In genomic region chr1:109193653-109194590, GRCh38 we compare ENCODE assay signal across 9 cellular contexts. TPM values are rescaled to one million over a fixed set of nuclear protein-coding genes. Genes with fewer than 3 reads are reported as not detected.
DNase-seq lines count a peak whose midpoint lies in the region; ATAC-seq and TF ChIP-seq lines count a peak whose summit lies in the region.
"Had no signal": no experiment of that assay in that cellular context is flagged by ENCODE, and none has a peak within 500 bp of the region (broad histone marks: within the 10 kb centered on the region; RNA-seq: fewer than 3 reads in every experiment).

No MANE protein-coding gene starts in this region.

- H3K27me3 Mint-ChIP-seq in MCF 10A (ENCODE audit: insufficient read depth, unreplicated experiment), result no peaks in the 10 kb centered on the region

- no peaks in the 10 kb centered on the region for H3K9me3 ChIP-seq in mucosa of descending colon
- no peaks in the 10 kb centered on the region for H3K9me3 ChIP-seq in upper lobe of right lung
- H3K9me3 ChIP-seq: thoracic aorta had no signal

- in situ Hi-C loops in KBM-7 (cut with MboI; ENCODE audit: low pct_unique_long_range_greater_than_20kb, low sequenced_read_pairs), result no loop called here

- TF ChIP-seq POLR2A in lower leg skin (IDR thresholded peaks at IDR 0.05), result no peak

- H3K36me3 Mint-ChIP-seq in MCF 10A (ENCODE audit: insufficient read depth, unreplicated experiment), result no peaks in the 10 kb centered on the region

- intact Hi-C loops in MCF 10A (cut with micrococcal nuclease) (loop anchor here (2.0 to 10.0 kb wide), 2 partner anchors 81 to 341 kb away; partner anchors contain the start of gene GPR61), mucosa of descending colon (cut with DNase I, micrococcal nuclease) (no loop called here), upper lobe of right lung (cut with DNase I) (no loop called here), lower leg skin (cut with DNase I; ENCODE audit: low total_unique reads) (no loop called here)

- 58 to 66% methylated on average over 14 of the region's 14 CpGs for WGBS in lower leg skin, 2 donors

- H3K4me3 ChIP-seq in mucosa of descending colon, result no peak overlapping the region
- no peak overlapping the region for H3K4me3 ChIP-seq in upper lobe of right lung
- H3K4me3 ChIP-seq in lower leg skin (ENCODE audit: low read depth, poor library complexity, severe bottlenecking), result no peak overlapping the region
- H3K4me3 ChIP-seq: thoracic aorta had no signal

- H3K27ac ChIP-seq in upper lobe of right lung, result no peak overlapping the region
- H3K27ac ChIP-seq: thoracic aorta had no signal

- no peaks in the 10 kb centered on the region for H3K36me3 ChIP-seq in mucosa of descending colon (ENCODE audit: low read depth)
- no peaks in the 10 kb centered on the region for H3K36me3 ChIP-seq in upper lobe of right lung
- H3K36me3 ChIP-seq: thoracic aorta had no signal

- no peak overlapping the region for H3K4me3 Mint-ChIP-seq in MCF 10A (ENCODE audit: unreplicated experiment)

- peaks cover 24% of the 10 kb centered on the region for H3K4me1 Mint-ChIP-seq in MCF 10A (ENCODE audit: insufficient read depth, unreplicated experiment)

- no peak overlapping the region for H3K27ac Mint-ChIP-seq in MCF 10A (ENCODE audit: low read depth, unreplicated experiment)

- DNase-seq in NCI-H524 (lab: John Stamatoyannopoulos, UW) (peak; percentile 31 to 58), NCI-H524 treated with DMSO at 0.1 percent for 48 hours (lab: John Stamatoyannopoulos, UW) (no peak), KBM-7 (peak; percentile 80), T-helper 9 cell (peak; percentile 31), MCF 10A (ENCODE audit: unreplicated experiment) (peak; percentile 58), mucosa of descending colon (peak in 2 of 3 donors; percentile 74 to 78), upper lobe of right lung (peak; percentile 69), lower leg skin (ENCODE audit: low spot score in 2 of 2) (no peak)

- no peaks in the 10 kb centered on the region for H3K9me3 Mint-ChIP-seq in MCF 10A (ENCODE audit: unreplicated experiment)

- no peaks in the 10 kb centered on the region for H3K27me3 ChIP-seq in upper lobe of right lung

- TF ChIP-seq CTCF in MCF 10A (IDR thresholded peaks at IDR 0.05; ENCODE audit: unreplicated experiment), result peak; percentile 59
- TF ChIP-seq CTCF in mucosa of descending colon (IDR thresholded peaks at IDR 0.05), result peak; percentile 56
- TF ChIP-seq CTCF in upper lobe of right lung (IDR thresholded peaks at IDR 0.05), result peak; percentile 68
- no peak for TF ChIP-seq CTCF in lower leg skin (IDR thresholded peaks at IDR 0.05)

- H3K4me1 ChIP-seq in mucosa of descending colon (ENCODE audit: low read depth) (no peaks in the 10 kb centered on the region), upper lobe of right lung (peaks cover 24% of the 10 kb centered on the region)

- BruUV-seq in MCF 10A (replicated peaks; lab: Mats Ljungman, UMichigan), result no TSS peak

- ATAC-seq in mucosa of descending colon, result peak; percentile 90
- peak; percentile 92 for ATAC-seq in upper lobe of right lung

- POLR2A ChIA-PET in MCF 10A (lab: Yijun Ruan, JAX), result interaction anchor here (0.7 to 1.7 kb wide), 3 partner anchors 20 to 103 kb away, joined by 3 to 10 read pairs (median 6); partner anchors contain the start of genes SARS1 and TMEM167B

- CTCF ChIA-PET in MCF 10A (lab: Yijun Ruan, JAX), result interaction anchor here (0.6 to 2.1 kb wide), 16 partner anchors 12 to 1398 kb away, joined by 3 to 6 read pairs (median 3); partner anchors contain the start of gene SORT1

RNA-seq across cellular contexts. Expression of gene SARS1, which starts 19.8 kb away (rescaled TPM):
- total RNA-seq in MCF 10A (2022) (381 and 492 TPM in 2 replicates), mucosa of descending colon (100 to 1,000 TPM; 124 to 143 (median 125) TPM), upper lobe of right lung (194 TPM), lower leg skin (100 to 1,000 TPM; 154 to 172 (median 165) TPM)

RNA-seq across cellular contexts. Expression of gene CELSR2, which starts 55.4 kb away (rescaled TPM):
- total RNA-seq in MCF 10A (2022), result 6.9 and 7.2 TPM in 2 replicates
- total RNA-seq in mucosa of descending colon, result 10 to 100 TPM in 1 of 3 donors, 1 to 10 TPM in 2; 2.8 to 14.7 (median 3.2) TPM
- 7.4 TPM for total RNA-seq in upper lobe of right lung
- total RNA-seq in lower leg skin, result 100 to 1,000 TPM in 2 of 4 donors, 10 to 100 TPM in 2; 86.4 to 109 (median 102) TPM

Comparison
In these comparisons a context has a peak if more than half of its experiments do, and no peak if none do; other contexts are left out.
1. DNase-seq: peak in NCI-H524 (2 of 2), KBM-7 (single experiment), T-helper 9 cell (single experiment), MCF 10A (single experiment), mucosa of descending colon (2 of 3) and upper lobe of right lung (single experiment); none in NCI-H524 treated with DMSO at 0.1 percent for 48 hours (single experiment) and lower leg skin (0 of 2).
2. CTCF ChIP-seq: peak in MCF 10A (single experiment), mucosa of descending colon (single experiment) and upper lobe of right lung (single experiment); none in lower leg skin (0 of 3).
3. RNA of gene CELSR2, which starts 55.4 kb away (total RNA-seq): 86.4 to 109 TPM in lower leg skin; 7.4 TPM in upper lobe of right lung (single experiment), 6.9 to 7.2 TPM in MCF 10A and 2.8 to 14.7 TPM in mucosa of descending colon; every median in the first group is over 4 times any median in the second.